Comparison of ENCODE assay signal across 1 cellular context in genomic region chr12:6626654-6627283, GRCh38.
TF ChIP-seq lines count a peak whose summit lies in the region.

No MANE protein-coding gene starts in this region.

TF ChIP-seq in K562, 482 proteins besides CTCF, POLR2A, EP300 and RAD21 (continued from another document and continues in another):
- TF ChIP-seq ZNF280B (CRISPR knock-in tag; IDR thresholded peaks at IDR 0.05) (no peak), ATF4 (CRISPR knock-in tag; IDR thresholded peaks at IDR 0.05) (no peak), MBD2 (IDR thresholded peaks at IDR 0.05; ENCODE audit: borderline replicate concordance, low read depth) (peak; percentile 49; the same call in 1 of the 2 replicates), ZKSCAN8 (CRISPR knock-in tag; IDR thresholded peaks at IDR 0.05) (no peak), SPI1 (IDR thresholded peaks at IDR 0.05; ENCODE audit: borderline replicate concordance, low read depth, low read length) (no peak), ZNF583 (CRISPR knock-in tag; IDR thresholded peaks at IDR 0.05) (no peak), ZFX (CRISPR knock-in tag; IDR thresholded peaks at IDR 0.05) (no peak), PBX2 (CRISPR knock-in tag; IDR thresholded peaks at IDR 0.05; ENCODE audit: low read depth) (no peak), PBX2 (tag; conservative IDR thresholded peaks at IDR 0.05; ENCODE audit: low read depth) (no peak), MEF2D (tag; conservative IDR thresholded peaks at IDR 0.05; ENCODE audit: low read depth) (no peak), GATA2 (CRISPR knock-in tag; IDR thresholded peaks at IDR 0.05) (no peak), ATF2 (CRISPR knock-in tag; IDR thresholded peaks at IDR 0.05) (no peak), GATAD2B (IDR thresholded peaks at IDR 0.05; ENCODE audit: borderline replicate concordance) (no peak), ZKSCAN1 (IDR thresholded peaks at IDR 0.05; ENCODE audit: low read depth, low read length) (no peak), ZNF584 (CRISPR knock-in tag; IDR thresholded peaks at IDR 0.05; ENCODE audit: low read depth) (no peak), ZFP91 (CRISPR knock-in tag; IDR thresholded peaks at IDR 0.05) (no peak), ZNF592 (IDR thresholded peaks at IDR 0.05) (peak; percentile 46; the same call in 1 of the 2 replicates), CBFA2T3 (IDR thresholded peaks at IDR 0.05) (peak; percentile 80), SRSF1 (IDR thresholded peaks at IDR 0.05; ENCODE audit: low read depth, low read length) (no peak), RFX5 (IDR thresholded peaks at IDR 0.05; ENCODE audit: low read depth, low read length) (no peak), ZNF780A (CRISPR knock-in tag; IDR thresholded peaks at IDR 0.05) (no peak), CHCHD3 (CRISPR knock-in tag; IDR thresholded peaks at IDR 0.05) (no peak), LARP7 (IDR thresholded peaks at IDR 0.05) (no peak), RFX7 (CRISPR knock-in tag; IDR thresholded peaks at IDR 0.05) (no peak), E2F8 (IDR thresholded peaks at IDR 0.05; ENCODE audit: low read depth, partially characterized antibody) (no peak), KLF13 (tag; IDR thresholded peaks at IDR 0.05; ENCODE audit: borderline replicate concordance, low read depth) (no peak), HDAC2 (IDR thresholded peaks at IDR 0.05) (no peak), DNMT1 (IDR thresholded peaks at IDR 0.05) (no peak), DEAF1 (CRISPR knock-in tag; IDR thresholded peaks at IDR 0.05) (no peak), ESRRA (IDR thresholded peaks at IDR 0.05; ENCODE audit: borderline replicate concordance, low read depth) (no peak), NR1H2 (CRISPR knock-in tag; IDR thresholded peaks at IDR 0.05) (no peak), TCF3 (CRISPR knock-in tag; IDR thresholded peaks at IDR 0.05) (peak; percentile 75), ZNF395 (CRISPR knock-in tag; IDR thresholded peaks at IDR 0.05) (no peak), FOXJ3 (CRISPR knock-in tag; IDR thresholded peaks at IDR 0.05) (no peak), HOMEZ (CRISPR knock-in tag; IDR thresholded peaks at IDR 0.05) (no peak), PHB (CRISPR knock-in tag; IDR thresholded peaks at IDR 0.05) (no peak), POLR2AphosphoS2 (IDR thresholded peaks at IDR 0.05; ENCODE audit: low read length) (no peak), GABPB1 (CRISPR knock-in tag; IDR thresholded peaks at IDR 0.05) (no peak), ZNF830 (CRISPR knock-in tag; IDR thresholded peaks at IDR 0.05) (no peak), FOSL1 (tag; conservative IDR thresholded peaks at IDR 0.05) (no peak), HEY1 (CRISPR knock-in tag; IDR thresholded peaks at IDR 0.05; ENCODE audit: borderline replicate concordance) (no peak), HMG20B (CRISPR knock-in tag; IDR thresholded peaks at IDR 0.05) (no peak), ZNF507 (tag; conservative IDR thresholded peaks at IDR 0.05) (no peak), COPS2 (conservative IDR thresholded peaks at IDR 0.05) (no peak)
